Comparison of ENCODE assay signal across 8 cellular contexts in genomic region chr9:35658894-35659220, GRCh38. TPM values are rescaled to one million over a fixed set of nuclear protein-coding genes. Genes with fewer than 3 reads are reported as not detected.
DNase-seq lines count a peak whose midpoint lies in the region; ATAC-seq and TF ChIP-seq lines count a peak whose summit lies in the region.

No MANE protein-coding gene starts in this region.

- peak; percentile 4 for ATAC-seq in SK-N-SH treated with all-trans-retinoic acid at 6 μM for 48 hours
- ATAC-seq in HG03442 (IDR thresholded peaks at IDR 0.05; ENCODE audit: unreplicated experiment), result no peak

- no peak for DNase-seq in BJ (ENCODE audit: low read depth)
- DNase-seq in GM23248, result peak; percentile 85
- DNase-seq in esophagus muscularis mucosa (ENCODE audit: extremely low spot score), result no peak
- DNase-seq in RPMI8226, result no peak
- no peak for DNase-seq in posterior vena cava (ENCODE audit: low spot score)

- peak overlapping the region; percentile 97 for H3K4me2 ChIP-seq in GM23248 (ENCODE audit: unreplicated experiment)

- H3K27me3 ChIP-seq in BJ (ENCODE audit: control insufficient read depth, insufficient read depth, low read length) (no peaks in the 10 kb centered on the region), GM23248 (replicated peaks; ENCODE audit: insufficient read depth) (no peaks in the 10 kb centered on the region), esophagus muscularis mucosa (no peaks in the 10 kb centered on the region)

- no peaks in the 10 kb centered on the region for H3K9me3 Mint-ChIP-seq in nephron

- H4K20me1 ChIP-seq in GM23248 (ENCODE audit: insufficient read depth), result no peaks in the 10 kb centered on the region

- 0% methylated on average over 4 of the region's 4 CpGs for WGBS in GM23248 (ENCODE audit: low coverage in 1 of 2, low lambda C conversion rate in 2 of 2, missing lambda C conversion rate in 2 of 2), 2 experiments
- WGBS in esophagus muscularis mucosa, result 0% methylated on average over 4 of the region's 4 CpGs

- peaks cover 26% of the 10 kb centered on the region for H3F3A ChIP-seq in GM23248 (ENCODE audit: insufficient read depth)

- H3K4me1 Mint-ChIP-seq in nephron, result peaks cover 55% of the 10 kb centered on the region

- peak overlapping the region; percentile 68 for H2AFZ ChIP-seq in GM23248

- peaks cover 18% of the 10 kb centered on the region; the same call in 1 of the 2 replicates for H3K79me2 ChIP-seq in GM23248 (ENCODE audit: insufficient read depth)

- H3K9me3 ChIP-seq in GM23248 (ENCODE audit: low read depth), result no peaks in the 10 kb centered on the region
- H3K9me3 ChIP-seq in esophagus muscularis mucosa, result no peaks in the 10 kb centered on the region

- POLR2A ChIA-PET in BJ (lab: Charles Lee), result interaction anchor here (0.5 to 0.6 kb wide), 3 partner anchors 19 to 583 kb away, joined by 3 to 4 read pairs (median 3); no protein-coding TSS in a partner anchor

- in situ Hi-C loops in GM23248 (cut with MboI), result no loop called here

- H3K4me1 ChIP-seq in GM23248 (ENCODE audit: insufficient read depth), result peaks cover 18% of the 10 kb centered on the region
- peaks cover 43 to 66% (median 63%) of the 10 kb centered on the region in 4 donors for H3K4me1 ChIP-seq in esophagus muscularis mucosa

- peak overlapping the region; percentile 78 to 88 (median 84) for H3K4me3 Mint-ChIP-seq in nephron

- H3K36me3 ChIP-seq in BJ (ENCODE audit: control insufficient read depth, insufficient read depth, low read length), result peaks cover 3% of the 10 kb centered on the region
- peaks cover 5% of the 10 kb centered on the region; the same call in 1 of the 2 replicates for H3K36me3 ChIP-seq in GM23248 (ENCODE audit: low read depth)
- H3K36me3 ChIP-seq in esophagus muscularis mucosa, result peaks cover 0 to 20% (median 9%) of the 10 kb centered on the region in 4 donors

- H3K4me3 ChIP-seq in BJ (ENCODE audit: low read depth, low read length) (peak overlapping the region; percentile 69), GM23248 (peak overlapping the region; percentile 90), esophagus muscularis mucosa (peak overlapping the region; percentile 68 to 97 (median 82))

- intact Hi-C loops in esophagus muscularis mucosa (cut with DNase I), result loop anchor here (2.0 kb wide), 2 partner anchors 32 to 70 kb away; no protein-coding TSS in a partner anchor
- intact Hi-C loops in posterior vena cava (cut with DNase I), result no loop called here

- TF ChIP-seq CTCF in BJ (IDR thresholded peaks at IDR 0.05; ENCODE audit: insufficient read depth, low read depth, low read length) (no peak), esophagus muscularis mucosa (IDR thresholded peaks at IDR 0.05) (no peak), nephron (IDR thresholded peaks at IDR 0.05; ENCODE audit: unreplicated experiment in 3 of 3) (no peak)

- H3K27ac ChIP-seq in GM23248, result peak overlapping the region; percentile 98
- peak overlapping the region; percentile 95 to 99 (median 98) for H3K27ac ChIP-seq in esophagus muscularis mucosa (replicated peaks in 1 of 4)

- H3K36me3 Mint-ChIP-seq in nephron (ENCODE audit: low read depth), result peaks cover 28% of the 10 kb centered on the region

- no peak for TF ChIP-seq POLR2A in esophagus muscularis mucosa (IDR thresholded peaks at IDR 0.05; ENCODE audit: low read depth)

- H3K9me2 ChIP-seq in GM23248 (ENCODE audit: insufficient read depth), result no peaks in the 10 kb centered on the region

- H3K9ac ChIP-seq in GM23248, result peak overlapping the region; percentile 89

- TF ChIP-seq EP300 in esophagus muscularis mucosa (IDR thresholded peaks at IDR 0.05), result no peak

- CTCF ChIA-PET in BJ (lab: Yijun Ruan, JAX), result interaction anchor here (0.6 to 6.5 kb wide), 12 partner anchors 10 to 168 kb away, joined by 3 to 74 read pairs (median 7); partner anchors contain the start of genes CREB3, TESK1 and TLN1

- peak overlapping the region; percentile 99 for H3K27ac Mint-ChIP-seq in nephron

- H3K27me3 Mint-ChIP-seq in nephron (ENCODE audit: low read depth), result peaks cover 5% of the 10 kb centered on the region

TF ChIP-seq in SK-N-SH treated with all-trans-retinoic acid at 6 μM for 48 hours, 23 proteins besides CTCF, POLR2A, EP300 and RAD21:
- TF ChIP-seq TOX (CRISPR knock-in tag; IDR thresholded peaks at IDR 0.05; ENCODE audit: borderline replicate concordance) (no peak), ZNF70 (CRISPR knock-in tag; IDR thresholded peaks at IDR 0.05) (no peak)

RNA-seq across cellular contexts. Expression of gene CCDC107, which starts 0.8 kb away (rescaled TPM):
- polyA plus RNA-seq in BJ (2011; rRNA removed), result 22.0 and 27.9 TPM in 2 replicates
- polyA minus RNA-seq in BJ (2011; rRNA and poly(A)+ RNA removed), result 5.8 and 9.7 TPM in 2 replicates
- total RNA-seq in GM23248 (2014; rRNA removed; shearing (Covaris generic)), result 20.5 and 28.6 TPM in 2 replicates
- 52.8 and 55.7 TPM in 2 replicates for polyA plus RNA-seq in GM23248 (2016; fragmentation: Nextera tagmentation; extraction: Ambion mirVana)
- total RNA-seq in esophagus muscularis mucosa, result 100 to 1,000 TPM in 2 of 4 donors, 10 to 100 TPM in 2; 68.4 to 117 (median 104) TPM
- 10 to 100 TPM; 54.6 to 60.3 TPM for total RNA-seq in posterior vena cava

RNA-seq across cellular contexts. Expression of gene RMRP, which starts 1.0 kb away (rescaled TPM):
- polyA plus RNA-seq in BJ (2011; rRNA removed) (235 and 1,738 TPM in 2 replicates), GM23248 (2016; fragmentation: Nextera tagmentation; extraction: Ambion mirVana) (not detected in 2 replicates)
- 13,377 and 21,567 TPM in 2 replicates for polyA minus RNA-seq in BJ (2011; rRNA and poly(A)+ RNA removed)
- total RNA-seq in GM23248 (2014; rRNA removed; shearing (Covaris generic)), result 14,230 and 20,944 TPM in 2 replicates
- total RNA-seq in esophagus muscularis mucosa (1,000 to 10,000 TPM; 1,899 to 6,162 (median 2,510) TPM), posterior vena cava (over 10,000 TPM; 18,238 to 21,166 TPM)

RNA-seq across cellular contexts. Expression of gene ARHGEF39, which starts 6.1 kb away (rescaled TPM):
- polyA plus RNA-seq in BJ (2011; rRNA removed) (2.7 and 4.1 TPM in 2 replicates), GM23248 (2016; fragmentation: Nextera tagmentation; extraction: Ambion mirVana) (1.6 and 1.8 TPM in 2 replicates)
- polyA minus RNA-seq in BJ (2011; rRNA and poly(A)+ RNA removed), result 3.7 and 4.2 TPM in 2 replicates
- 0.13 and 2.1 TPM in 2 replicates for total RNA-seq in GM23248 (2014; rRNA removed; shearing (Covaris generic))
- total RNA-seq in esophagus muscularis mucosa (1 to 10 TPM; 1.3 to 3.3 (median 1.7) TPM), posterior vena cava (under 1 TPM; 0.29 to 0.46 TPM)

RNA-seq across cellular contexts. Expression of gene SIT1, which starts 8.1 kb away (rescaled TPM):
- polyA plus RNA-seq in BJ (2011; rRNA removed), result not detected in 2 replicates
- not detected in 2 replicates for polyA minus RNA-seq in BJ (2011; rRNA and poly(A)+ RNA removed)
- total RNA-seq in GM23248 (2014; rRNA removed; shearing (Covaris generic)), result not detected in 2 replicates
- polyA plus RNA-seq in GM23248 (2016; fragmentation: Nextera tagmentation; extraction: Ambion mirVana), result 0.58 TPM in 1 of 2 replicates, not detected in the other
- under 1 TPM in 3 of 4 donors, not detected in 1; 0.40 to 0.83 (median 0.83) TPM for total RNA-seq in esophagus muscularis mucosa
- under 1 TPM; 0.24 to 0.56 TPM for total RNA-seq in posterior vena cava

RNA-seq across cellular contexts. Expression of gene CA9, which starts 14.9 kb away (rescaled TPM):
- polyA plus RNA-seq in BJ (2011; rRNA removed), result 0.13 and 0.32 TPM in 2 replicates
- not detected in 2 replicates for polyA minus RNA-seq in BJ (2011; rRNA and poly(A)+ RNA removed)
- total RNA-seq in GM23248 (2014; rRNA removed; shearing (Covaris generic)), result 3.4 and 4.3 TPM in 2 replicates
- 2.3 and 2.7 TPM in 2 replicates for polyA plus RNA-seq in GM23248 (2016; fragmentation: Nextera tagmentation; extraction: Ambion mirVana)
- 1 to 10 TPM in 1 of 4 donors, not detected in 3; 2.2 TPM for total RNA-seq in esophagus muscularis mucosa
- 1 to 10 TPM in 1 of 2 donors, not detected in 1; 1.2 TPM for total RNA-seq in posterior vena cava
